18 cellular contexts compared by ENCODE assay signal in genomic region chr16:20359997-20360396, GRCh38. TPM values are rescaled to one million over a fixed set of nuclear protein-coding genes. Genes with fewer than 3 reads are reported as not detected.
DNase-seq lines count a peak whose midpoint lies in the region; ATAC-seq and TF ChIP-seq lines count a peak whose summit lies in the region.
"Had no signal": no experiment of that assay in that cellular context is flagged by ENCODE, and none has a peak within 500 bp of the region (broad histone marks: within the 10 kb centered on the region; RNA-seq: fewer than 3 reads in every experiment).

No MANE protein-coding gene starts in this region.

- H3K27me3 ChIP-seq in SJCRH30, result no peaks in the 10 kb centered on the region
- H3K27me3 ChIP-seq in liver (ENCODE audit: control insufficient read depth in 4 of 4, insufficient read depth in 4 of 4, low read length in 3 of 4), result no peaks in the 10 kb centered on the region
- H3K27me3 ChIP-seq in MG63, result peaks cover 23% of the 10 kb centered on the region

- no peaks in the 10 kb centered on the region for H3K4me1 ChIP-seq in SJCRH30
- peaks cover 0 to 3% (median under 1%) of the 10 kb centered on the region in 4 donors for H3K4me1 ChIP-seq in liver (ENCODE audit: control insufficient read depth in 4 of 4, insufficient read depth in 4 of 4, low read length in 3 of 4)

- H3K4me3 ChIP-seq in SJCRH30, result no peak overlapping the region
- no peak overlapping the region for H3K4me3 ChIP-seq in liver (ENCODE audit: low read depth in 1 of 3, low read length in 3 of 3)
- H3K4me3 ChIP-seq in MG63, result no peak overlapping the region

- in situ Hi-C loops in GM13977 (cut with MboI; ENCODE audit: low pct_unique_long_range_greater_than_20kb, low sequenced_read_pairs, unreplicated experiment), result no loop called here

- 72% methylated on average over 2 of the region's 2 CpGs for WGBS in liver

- TF ChIP-seq CTCF in GM13977 (IDR thresholded peaks at IDR 0.05; ENCODE audit: extremely low read depth, insufficient read depth, missing control alignments) (peak; percentile 34), liver (IDR thresholded peaks at IDR 0.05; ENCODE audit: low read depth, low read length, missing input control) (peak; percentile 17)

- peak; percentile 5 for DNase-seq in COLO668 (lab: John Stamatoyannopoulos, UW; ENCODE audit: unreplicated experiment)
- DNase-seq in GM13977 (ENCODE audit: low spot score), result no peak
- DNase-seq in SJCRH30, result peak; percentile 5 to 35
- no peak for DNase-seq in MG63
- no peak for DNase-seq in D341Med (ENCODE audit: low spot score)
- DNase-seq: activated CD4-positive, alpha-beta T cell treated with anti-CD3 and anti-CD28 coated beads for 4 hours; aorta; CD4-positive, CD25-positive, alpha-beta regulatory T cell; effector CD8-positive, alpha-beta T cell; islet precursor cell; naive B cell; NCI-H187; right cardiac atrium had no signal

- H3K9ac ChIP-seq in liver (ENCODE audit: low read depth in 1 of 2, low read length in 2 of 2), result no peak overlapping the region

- TF ChIP-seq RAD21 in liver (IDR thresholded peaks at IDR 0.05), result peak; percentile 9 to 64

- ATAC-seq in GM18909 (IDR thresholded peaks at IDR 0.05; ENCODE audit: poor library complexity, unreplicated experiment) (no peak), GM18519 (IDR thresholded peaks at IDR 0.05; ENCODE audit: low FRiP score, unreplicated experiment) (no peak)
- ATAC-seq: activated T-cell treated with anti-CD3 and anti-CD28 coated beads, Interleukin-2, amount 50 U/mL, for 72 hours; right cardiac atrium had no signal

- H3K27ac ChIP-seq in SJCRH30 (no peak overlapping the region), liver (ENCODE audit: low read depth in 1 of 2, low read length in 2 of 2) (no peak overlapping the region)

- no peaks in the 10 kb centered on the region for H3K36me3 ChIP-seq in SJCRH30
- H3K36me3 ChIP-seq in liver (ENCODE audit: control insufficient read depth in 4 of 4, insufficient read depth in 3 of 4, low read depth in 1 of 4, low read length in 3 of 4), result no peaks in the 10 kb centered on the region
- no peaks in the 10 kb centered on the region for H3K36me3 ChIP-seq in MG63

- no peaks in the 10 kb centered on the region for H3K9me3 ChIP-seq in SJCRH30 (replicated peaks)
- no peaks in the 10 kb centered on the region for H3K9me3 ChIP-seq in liver (ENCODE audit: control insufficient read depth in 4 of 4, low read length in 3 of 4)
- H3K9me3 ChIP-seq in MG63, result no peaks in the 10 kb centered on the region

TF ChIP-seq in liver, 16 proteins besides CTCF, POLR2A, EP300 and RAD21:
- TF ChIP-seq FOXA1 (IDR thresholded peaks at IDR 0.05) (no peak), RXRA (IDR thresholded peaks at IDR 0.05) (no peak), GABPA (IDR thresholded peaks at IDR 0.05 in 1 of 2, conservative IDR thresholded peaks at IDR 0.05 in 1 of 2) (no peak), NR2F2 (IDR thresholded peaks at IDR 0.05) (no peak), ZBTB33 (IDR thresholded peaks at IDR 0.05) (no peak), TAF1 (conservative IDR thresholded peaks at IDR 0.05) (no peak), HNF4G (IDR thresholded peaks at IDR 0.05) (no peak), SP1 (IDR thresholded peaks at IDR 0.05) (no peak), ATF3 (IDR thresholded peaks at IDR 0.05) (no peak), FOXA2 (IDR thresholded peaks at IDR 0.05) (no peak), REST (IDR thresholded peaks at IDR 0.05) (no peak), JUND (IDR thresholded peaks at IDR 0.05) (no peak), HNF4A (conservative IDR thresholded peaks at IDR 0.05) (no peak), YY1 (IDR thresholded peaks at IDR 0.05) (no peak), MAX (IDR thresholded peaks at IDR 0.05) (no peak), EGR1 (IDR thresholded peaks at IDR 0.05; ENCODE audit: low read depth in 2 of 2) (no peak)

RNA-seq across cellular contexts. Expression of gene UMOD, which starts 7.5 kb away (rescaled TPM):
- total RNA-seq in SJCRH30 (2014; rRNA removed; shearing (Covaris generic)), result not detected in 2 replicates
- not detected for total RNA-seq in liver
- not detected for polyA plus RNA-seq in liver
- not detected in 2 replicates for total RNA-seq in MG63 (2014; rRNA removed; shearing (Covaris generic); ENCODE audit: low replicate concordance)
- total RNA-seq: activated T-cell treated with anti-CD3 and anti-CD28 coated beads, Interleukin-2, amount 50 U/mL, for 72 hours; aorta; CD4-positive, CD25-positive, alpha-beta regulatory T cell; frontal cortex; right cardiac atrium had no signal
- polyA plus RNA-seq: aorta; CD4-positive, CD25-positive, alpha-beta regulatory T cell; right cardiac atrium had no signal

RNA-seq across cellular contexts. Expression of gene GP2, which starts 32.7 kb away (rescaled TPM):
- not detected in 2 replicates for total RNA-seq in SJCRH30 (2014; rRNA removed; shearing (Covaris generic))
- total RNA-seq in liver, result under 1 TPM; 0.09 to 0.25 TPM
- under 1 TPM; 0.29 to 0.31 TPM for polyA plus RNA-seq in liver
- total RNA-seq in MG63 (2014; rRNA removed; shearing (Covaris generic); ENCODE audit: low replicate concordance), result not detected in 2 replicates
- total RNA-seq: activated T-cell treated with anti-CD3 and anti-CD28 coated beads, Interleukin-2, amount 50 U/mL, for 72 hours; CD4-positive, CD25-positive, alpha-beta regulatory T cell had no signal
- polyA plus RNA-seq: CD4-positive, CD25-positive, alpha-beta regulatory T cell had no signal

RNA-seq across cellular contexts. Expression of gene PDILT, which starts 44.5 kb away (rescaled TPM):
- not detected in 2 replicates for total RNA-seq in SJCRH30 (2014; rRNA removed; shearing (Covaris generic))
- total RNA-seq in liver, result not detected
- not detected for polyA plus RNA-seq in liver
- not detected in 2 replicates for total RNA-seq in MG63 (2014; rRNA removed; shearing (Covaris generic); ENCODE audit: low replicate concordance)
- total RNA-seq: activated T-cell treated with anti-CD3 and anti-CD28 coated beads, Interleukin-2, amount 50 U/mL, for 72 hours; aorta; CD4-positive, CD25-positive, alpha-beta regulatory T cell; frontal cortex; right cardiac atrium had no signal
- polyA plus RNA-seq: aorta; CD4-positive, CD25-positive, alpha-beta regulatory T cell; right cardiac atrium had no signal

RNA-seq across cellular contexts. Expression of gene ACSM5, which starts 49.3 kb away (rescaled TPM):
- 0.53 TPM in 1 of 2 replicates, not detected in the other for total RNA-seq in SJCRH30 (2014; rRNA removed; shearing (Covaris generic))
- total RNA-seq in liver, result 100 to 1,000 TPM in 1 of 2 donors, 1 to 10 TPM in 1; 4.2 to 198 TPM
- polyA plus RNA-seq in liver, result 100 to 1,000 TPM; 114 to 240 TPM
- 0.20 and 1.2 TPM in 2 replicates for total RNA-seq in MG63 (2014; rRNA removed; shearing (Covaris generic); ENCODE audit: low replicate concordance)
- total RNA-seq: activated T-cell treated with anti-CD3 and anti-CD28 coated beads, Interleukin-2, amount 50 U/mL, for 72 hours; CD4-positive, CD25-positive, alpha-beta regulatory T cell had no signal
- polyA plus RNA-seq: CD4-positive, CD25-positive, alpha-beta regulatory T cell had no signal

Comparison
In these comparisons a context has a peak if more than half of its experiments do, and no peak if none do; other contexts are left out.
1. DNase-seq: peak in COLO668 (single experiment) and SJCRH30 (2 of 2); none in GM13977 (single experiment), MG63 (single experiment) and D341Med (single experiment).